In genomic region chr1:84936116-84936810, GRCh38 we compare ENCODE assay signal across 8 cellular contexts. TPM values are rescaled to one million over a fixed set of nuclear protein-coding genes. Genes with fewer than 3 reads are reported as not detected.
DNase-seq lines count a peak whose midpoint lies in the region; ATAC-seq and TF ChIP-seq lines count a peak whose summit lies in the region.

No MANE protein-coding gene starts in this region.

- POLR2A ChIA-PET in OCI-LY7 (lab: Charles Lee), result interaction anchor here (0.6 kb wide), 1 partner anchor 44 kb away, joined by 3 read pairs; no protein-coding TSS in a partner anchor

- H3K79me2 ChIP-seq in OCI-LY7 (ENCODE audit: insufficient read depth, low read depth, low read length) (no peaks in the 10 kb centered on the region), smooth muscle cell (ENCODE audit: low read depth) (no peaks in the 10 kb centered on the region)

- H2AFZ ChIP-seq in OCI-LY7 (ENCODE audit: low read length), result no peak overlapping the region
- no peak overlapping the region for H2AFZ ChIP-seq in smooth muscle cell (ENCODE audit: low read depth)

- DNase-seq in AG09319 (ENCODE audit: extremely low read depth, low read depth), result peak; percentile 36
- peak; percentile 42 for DNase-seq in GM04504 (ENCODE audit: low read depth)
- DNase-seq in Jurkat, Clone E6-1 (ENCODE audit: low read depth, low spot score), result peak; percentile 41
- DNase-seq in OCI-LY7 (ENCODE audit: low spot score), result peak; percentile 62
- peak; percentile 37 to 68 (median 46) for DNase-seq in body of pancreas
- DNase-seq in iPS DF 19.7 (ENCODE audit: low read depth, low spot score), result peak; percentile 30
- no peak for DNase-seq in smooth muscle cell (lab: John Stamatoyannopoulos, UW; ENCODE audit: unreplicated experiment)

- TF ChIP-seq CTCF in AG09319 (IDR thresholded peaks at IDR 0.05; ENCODE audit: low read depth, low read length) (peak; percentile 87), OCI-LY7 (conservative IDR thresholded peaks at IDR 0.05; ENCODE audit: low read length) (peak; percentile 98), body of pancreas (IDR thresholded peaks at IDR 0.05) (peak; percentile 76 to 97 (median 97)), smooth muscle cell (IDR thresholded peaks at IDR 0.05; ENCODE audit: borderline replicate concordance, insufficient read depth, poor library complexity, severe bottlenecking) (peak; percentile 91)

- no peaks in the 10 kb centered on the region; the same call in 1 of the 2 replicates for H4K20me1 ChIP-seq in OCI-LY7 (ENCODE audit: insufficient read depth, low read length)
- no peaks in the 10 kb centered on the region for H4K20me1 ChIP-seq in smooth muscle cell (ENCODE audit: low read depth)

- no peak for TF ChIP-seq POLR2A in body of pancreas (IDR thresholded peaks at IDR 0.05)

- H3K4me1 ChIP-seq in OCI-LY7 (ENCODE audit: insufficient read depth, low read length, poor library complexity, severe bottlenecking) (no peaks in the 10 kb centered on the region), body of pancreas (peaks cover 10% of the 10 kb centered on the region), smooth muscle cell (ENCODE audit: low read depth) (no peaks in the 10 kb centered on the region)

- H3K27me3 ChIP-seq in body of pancreas (no peaks in the 10 kb centered on the region), smooth muscle cell (ENCODE audit: low read depth) (no peaks in the 10 kb centered on the region)

- H3F3A ChIP-seq in smooth muscle cell (ENCODE audit: low read depth), result no peaks in the 10 kb centered on the region

- no peaks in the 10 kb centered on the region for H3K9me2 ChIP-seq in OCI-LY7 (ENCODE audit: insufficient read depth, low read length)

- H3K9ac ChIP-seq in smooth muscle cell (ENCODE audit: low read depth), result no peak overlapping the region

- WGBS in body of pancreas, 2 donors, result 0 to 1% methylated on average over 5 of the region's 5 CpGs
- WGBS in smooth muscle cell (ENCODE audit: low lambda C conversion rate), result 5% methylated on average over 5 of the region's 5 CpGs

- no peak overlapping the region for H3K4me3 ChIP-seq in Jurkat, Clone E6-1 (ENCODE audit: low read length)
- H3K4me3 ChIP-seq in OCI-LY7 (ENCODE audit: low read depth, low read length, poor library complexity, severe bottlenecking), result no peak overlapping the region
- H3K4me3 ChIP-seq in body of pancreas, result no peak overlapping the region
- H3K4me3 ChIP-seq in smooth muscle cell, result no peak overlapping the region

- H3K36me3 ChIP-seq in OCI-LY7 (ENCODE audit: insufficient read depth, low read length) (peaks cover 66% of the 10 kb centered on the region), body of pancreas (replicated peaks in 1 of 2; ENCODE audit: insufficient read depth in 1 of 2, low read depth in 2 of 2) (no peaks in the 10 kb centered on the region), smooth muscle cell (ENCODE audit: low read depth) (no peaks in the 10 kb centered on the region)

- ATAC-seq in body of pancreas, result peak; percentile 95
- ATAC-seq in GM19035 (IDR thresholded peaks at IDR 0.05; ENCODE audit: unreplicated experiment), result no peak

- no TSS peak for BruUV-seq in OCI-LY7 (replicated peaks; lab: Mats Ljungman, UMichigan)

- H3K27ac ChIP-seq in OCI-LY7 (ENCODE audit: low read depth, low read length, poor library complexity, severe bottlenecking), result no peak overlapping the region
- H3K27ac ChIP-seq in body of pancreas, result no peak overlapping the region
- no peak overlapping the region for H3K27ac ChIP-seq in smooth muscle cell (ENCODE audit: low read depth)

- intact Hi-C loops in OCI-LY7 (cut with micrococcal nuclease; ENCODE audit: unreplicated experiment) (loop anchor here (5.0 kb wide), 1 partner anchor 164 kb away; no protein-coding TSS in a partner anchor), body of pancreas (cut with DNase I) (no loop called here)

- CTCF ChIA-PET in OCI-LY7 (lab: Charles Lee; ENCODE audit: unreplicated experiment), result interaction anchor here (1.9 kb wide), 1 partner anchor 9 kb away, joined by 8 read pairs; no protein-coding TSS in a partner anchor

- H3K9me3 ChIP-seq in OCI-LY7 (ENCODE audit: low read length) (no peaks in the 10 kb centered on the region), body of pancreas (no peaks in the 10 kb centered on the region), smooth muscle cell (replicated peaks; ENCODE audit: low read depth) (no peaks in the 10 kb centered on the region)

- H3K4me2 ChIP-seq in OCI-LY7 (ENCODE audit: low read length) (no peak overlapping the region), smooth muscle cell (no peak overlapping the region)

RNA-seq across cellular contexts. Expression of gene LPAR3, which starts 43.3 kb away (rescaled TPM):
- not detected for polyA plus RNA-seq in Jurkat, Clone E6-1 (2012; ENCODE audit: insufficient read depth, insufficient read length)
- not detected in 2 replicates for total RNA-seq in OCI-LY7 (2014; rRNA removed; shearing (Covaris generic))
- total RNA-seq in OCI-LY7 (2022) (not detected in 2 replicates), body of pancreas (10 to 100 TPM; 17.1 to 19.7 TPM), smooth muscle cell (0.94 and 2.1 TPM in 2 replicates)
- polyA plus RNA-seq in smooth muscle cell, result 0.60 and 0.78 TPM in 2 replicates
